ENCODE assay signal across 1 cellular context in the genomic region with DNA sequence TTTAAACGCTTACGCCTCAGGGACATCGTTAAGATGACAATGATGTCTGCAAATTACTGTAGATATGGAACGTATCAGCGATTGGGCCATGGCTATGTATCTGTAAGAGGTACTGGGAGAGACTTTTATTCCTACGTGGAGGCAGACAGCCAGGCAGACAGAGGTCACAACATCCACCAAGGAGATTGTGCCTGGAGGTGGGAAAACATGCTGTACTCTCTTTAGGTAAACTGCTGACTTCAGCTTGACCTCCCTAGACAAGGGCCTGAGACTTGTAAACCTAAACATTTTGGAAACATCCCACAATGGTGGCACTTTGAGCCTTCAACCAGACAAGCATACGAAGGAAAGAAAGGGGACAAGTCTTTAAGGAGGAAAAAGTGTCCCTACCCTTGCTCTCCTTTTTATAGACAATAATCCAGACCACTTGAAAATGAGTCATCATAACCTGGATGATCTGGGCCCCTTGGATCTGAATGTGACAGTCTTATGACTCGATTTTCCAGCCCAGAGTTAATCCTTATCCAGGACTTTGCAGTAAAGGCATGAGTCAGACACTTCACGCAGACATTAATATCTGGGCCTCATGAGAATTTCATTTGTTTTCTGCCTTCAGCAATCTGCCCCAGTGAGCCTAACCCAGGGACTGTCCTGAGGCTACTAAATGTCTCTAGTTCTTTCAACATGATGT.
TF ChIP-seq lines count a peak whose summit lies in the region.

No MANE protein-coding gene starts in this region.

TF ChIP-seq in HEK293, 187 proteins besides CTCF, POLR2A, EP300 and RAD21 (continued from another document):
- TF ChIP-seq, protein P1, sequence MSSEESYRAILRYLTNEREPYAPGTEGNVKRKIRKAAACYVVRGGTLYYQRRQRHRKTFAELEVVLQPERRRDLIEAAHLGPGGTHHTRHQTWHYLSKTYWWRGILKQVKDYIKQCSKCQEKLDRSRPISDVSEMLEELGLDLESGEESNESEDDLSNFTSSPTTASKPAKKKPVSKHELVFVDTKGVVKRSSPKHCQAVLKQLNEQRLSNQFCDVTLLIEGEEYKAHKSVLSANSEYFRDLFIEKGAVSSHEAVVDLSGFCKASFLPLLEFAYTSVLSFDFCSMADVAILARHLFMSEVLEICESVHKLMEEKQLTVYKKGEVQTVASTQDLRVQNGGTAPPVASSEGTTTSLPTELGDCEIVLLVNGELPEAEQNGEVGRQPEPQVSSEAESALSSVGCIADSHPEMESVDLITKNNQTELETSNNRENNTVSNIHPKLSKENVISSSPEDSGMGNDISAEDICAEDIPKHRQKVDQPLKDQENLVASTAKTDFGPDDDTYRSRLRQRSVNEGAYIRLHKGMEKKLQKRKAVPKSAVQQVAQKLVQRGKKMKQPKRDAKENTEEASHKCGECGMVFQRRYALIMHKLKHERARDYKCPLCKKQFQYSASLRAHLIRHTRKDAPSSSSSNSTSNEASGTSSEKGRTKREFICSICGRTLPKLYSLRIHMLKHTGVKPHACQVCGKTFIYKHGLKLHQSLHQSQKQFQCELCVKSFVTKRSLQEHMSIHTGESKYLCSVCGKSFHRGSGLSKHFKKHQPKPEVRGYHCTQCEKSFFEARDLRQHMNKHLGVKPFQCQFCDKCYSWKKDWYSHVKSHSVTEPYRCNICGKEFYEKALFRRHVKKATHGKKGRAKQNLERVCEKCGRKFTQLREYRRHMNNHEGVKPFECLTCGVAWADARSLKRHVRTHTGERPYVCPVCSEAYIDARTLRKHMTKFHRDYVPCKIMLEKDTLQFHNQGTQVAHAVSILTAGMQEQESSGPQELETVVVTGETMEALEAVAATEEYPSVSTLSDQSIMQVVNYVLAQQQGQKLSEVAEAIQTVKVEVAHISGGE (tag by site-specific recombination; conservative IDR thresholded peaks at IDR 0.05; ENCODE audit: low read depth), result no peak
- TF ChIP-seq ZNF354C (tag by site-specific recombination; IDR thresholded peaks at IDR 0.05; ENCODE audit: borderline replicate concordance, low read depth) (no peak), ZNF555 (tag by site-specific recombination; conservative IDR thresholded peaks at IDR 0.05) (no peak), ZNF23 (tag by site-specific recombination; IDR thresholded peaks at IDR 0.05; ENCODE audit: borderline replicate concordance) (no peak), ZNF610 (tag by site-specific recombination; IDR thresholded peaks at IDR 0.05; ENCODE audit: borderline replicate concordance) (no peak), ZFP69B (tag by site-specific recombination; IDR thresholded peaks at IDR 0.05) (peak; percentile 27; the same call in 1 of the 2 replicates), ZNF777 (tag by site-specific recombination; IDR thresholded peaks at IDR 0.05; ENCODE audit: borderline replicate concordance) (no peak), ZNF19 (tag by site-specific recombination; IDR thresholded peaks at IDR 0.05; ENCODE audit: low read depth) (no peak), PRDM1 (tag by site-specific recombination; IDR thresholded peaks at IDR 0.05) (peak; percentile 50; the same call in 1 of the 2 replicates)
- TF ChIP-seq, protein P2, sequence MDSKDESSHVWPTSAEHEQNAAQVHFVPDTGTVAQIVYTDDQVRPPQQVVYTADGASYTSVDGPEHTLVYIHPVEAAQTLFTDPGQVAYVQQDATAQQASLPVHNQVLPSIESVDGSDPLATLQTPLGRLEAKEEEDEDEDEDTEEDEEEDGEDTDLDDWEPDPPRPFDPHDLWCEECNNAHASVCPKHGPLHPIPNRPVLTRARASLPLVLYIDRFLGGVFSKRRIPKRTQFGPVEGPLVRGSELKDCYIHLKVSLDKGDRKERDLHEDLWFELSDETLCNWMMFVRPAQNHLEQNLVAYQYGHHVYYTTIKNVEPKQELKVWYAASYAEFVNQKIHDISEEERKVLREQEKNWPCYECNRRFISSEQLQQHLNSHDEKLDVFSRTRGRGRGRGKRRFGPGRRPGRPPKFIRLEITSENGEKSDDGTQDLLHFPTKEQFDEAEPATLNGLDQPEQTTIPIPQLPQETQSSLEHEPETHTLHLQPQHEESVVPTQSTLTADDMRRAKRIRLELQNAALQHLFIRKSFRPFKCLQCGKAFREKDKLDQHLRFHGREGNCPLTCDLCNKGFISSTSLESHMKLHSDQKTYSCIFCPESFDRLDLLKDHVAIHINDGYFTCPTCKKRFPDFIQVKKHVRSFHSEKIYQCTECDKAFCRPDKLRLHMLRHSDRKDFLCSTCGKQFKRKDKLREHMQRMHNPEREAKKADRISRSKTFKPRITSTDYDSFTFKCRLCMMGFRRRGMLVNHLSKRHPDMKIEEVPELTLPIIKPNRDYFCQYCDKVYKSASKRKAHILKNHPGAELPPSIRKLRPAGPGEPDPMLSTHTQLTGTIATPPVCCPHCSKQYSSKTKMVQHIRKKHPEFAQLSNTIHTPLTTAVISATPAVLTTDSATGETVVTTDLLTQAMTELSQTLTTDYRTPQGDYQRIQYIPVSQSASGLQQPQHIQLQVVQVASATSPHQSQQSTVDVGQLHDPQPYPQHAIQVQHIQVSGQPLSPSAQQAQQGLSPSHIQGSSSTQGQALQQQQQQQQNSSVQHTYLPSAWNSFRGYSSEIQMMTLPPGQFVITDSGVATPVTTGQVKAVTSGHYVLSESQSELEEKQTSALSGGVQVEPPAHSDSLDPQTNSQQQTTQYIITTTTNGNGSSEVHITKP (tag by site-specific recombination; IDR thresholded peaks at IDR 0.05), result peak; percentile 69
- TF ChIP-seq, protein P3, sequence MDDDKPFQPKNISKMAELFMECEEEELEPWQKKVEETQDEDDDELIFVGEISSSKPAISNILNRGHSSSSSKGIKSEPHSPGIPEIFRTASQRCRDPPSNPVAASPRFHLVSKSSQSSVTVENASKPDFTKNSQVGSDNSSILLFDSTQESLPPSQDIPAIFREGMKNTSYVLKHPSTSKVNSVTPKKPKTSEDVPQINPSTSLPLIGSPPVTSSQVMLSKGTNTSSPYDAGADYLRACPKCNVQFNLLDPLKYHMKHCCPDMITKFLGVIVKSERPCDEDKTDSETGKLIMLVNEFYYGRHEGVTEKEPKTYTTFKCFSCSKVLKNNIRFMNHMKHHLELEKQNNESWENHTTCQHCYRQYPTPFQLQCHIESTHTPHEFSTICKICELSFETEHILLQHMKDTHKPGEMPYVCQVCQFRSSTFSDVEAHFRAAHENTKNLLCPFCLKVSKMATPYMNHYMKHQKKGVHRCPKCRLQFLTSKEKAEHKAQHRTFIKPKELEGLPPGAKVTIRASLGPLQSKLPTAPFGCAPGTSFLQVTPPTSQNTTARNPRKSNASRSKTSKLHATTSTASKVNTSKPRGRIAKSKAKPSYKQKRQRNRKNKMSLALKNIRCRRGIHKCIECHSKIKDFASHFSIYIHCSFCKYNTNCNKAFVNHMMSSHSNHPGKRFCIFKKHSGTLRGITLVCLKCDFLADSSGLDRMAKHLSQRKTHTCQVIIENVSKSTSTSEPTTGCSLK (tag by site-specific recombination; IDR thresholded peaks at IDR 0.05), result no peak
- TF ChIP-seq, protein P4, sequence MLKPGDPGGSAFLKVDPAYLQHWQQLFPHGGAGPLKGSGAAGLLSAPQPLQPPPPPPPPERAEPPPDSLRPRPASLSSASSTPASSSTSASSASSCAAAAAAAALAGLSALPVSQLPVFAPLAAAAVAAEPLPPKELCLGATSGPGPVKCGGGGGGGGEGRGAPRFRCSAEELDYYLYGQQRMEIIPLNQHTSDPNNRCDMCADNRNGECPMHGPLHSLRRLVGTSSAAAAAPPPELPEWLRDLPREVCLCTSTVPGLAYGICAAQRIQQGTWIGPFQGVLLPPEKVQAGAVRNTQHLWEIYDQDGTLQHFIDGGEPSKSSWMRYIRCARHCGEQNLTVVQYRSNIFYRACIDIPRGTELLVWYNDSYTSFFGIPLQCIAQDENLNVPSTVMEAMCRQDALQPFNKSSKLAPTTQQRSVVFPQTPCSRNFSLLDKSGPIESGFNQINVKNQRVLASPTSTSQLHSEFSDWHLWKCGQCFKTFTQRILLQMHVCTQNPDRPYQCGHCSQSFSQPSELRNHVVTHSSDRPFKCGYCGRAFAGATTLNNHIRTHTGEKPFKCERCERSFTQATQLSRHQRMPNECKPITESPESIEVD (tag by site-specific recombination; IDR thresholded peaks at IDR 0.05), result peak; percentile 70
- TF ChIP-seq, protein P5, sequence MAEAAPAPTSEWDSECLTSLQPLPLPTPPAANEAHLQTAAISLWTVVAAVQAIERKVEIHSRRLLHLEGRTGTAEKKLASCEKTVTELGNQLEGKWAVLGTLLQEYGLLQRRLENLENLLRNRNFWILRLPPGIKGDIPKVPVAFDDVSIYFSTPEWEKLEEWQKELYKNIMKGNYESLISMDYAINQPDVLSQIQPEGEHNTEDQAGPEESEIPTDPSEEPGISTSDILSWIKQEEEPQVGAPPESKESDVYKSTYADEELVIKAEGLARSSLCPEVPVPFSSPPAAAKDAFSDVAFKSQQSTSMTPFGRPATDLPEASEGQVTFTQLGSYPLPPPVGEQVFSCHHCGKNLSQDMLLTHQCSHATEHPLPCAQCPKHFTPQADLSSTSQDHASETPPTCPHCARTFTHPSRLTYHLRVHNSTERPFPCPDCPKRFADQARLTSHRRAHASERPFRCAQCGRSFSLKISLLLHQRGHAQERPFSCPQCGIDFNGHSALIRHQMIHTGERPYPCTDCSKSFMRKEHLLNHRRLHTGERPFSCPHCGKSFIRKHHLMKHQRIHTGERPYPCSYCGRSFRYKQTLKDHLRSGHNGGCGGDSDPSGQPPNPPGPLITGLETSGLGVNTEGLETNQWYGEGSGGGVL (tag by site-specific recombination; IDR thresholded peaks at IDR 0.05), result no peak
- TF ChIP-seq, protein P6, sequence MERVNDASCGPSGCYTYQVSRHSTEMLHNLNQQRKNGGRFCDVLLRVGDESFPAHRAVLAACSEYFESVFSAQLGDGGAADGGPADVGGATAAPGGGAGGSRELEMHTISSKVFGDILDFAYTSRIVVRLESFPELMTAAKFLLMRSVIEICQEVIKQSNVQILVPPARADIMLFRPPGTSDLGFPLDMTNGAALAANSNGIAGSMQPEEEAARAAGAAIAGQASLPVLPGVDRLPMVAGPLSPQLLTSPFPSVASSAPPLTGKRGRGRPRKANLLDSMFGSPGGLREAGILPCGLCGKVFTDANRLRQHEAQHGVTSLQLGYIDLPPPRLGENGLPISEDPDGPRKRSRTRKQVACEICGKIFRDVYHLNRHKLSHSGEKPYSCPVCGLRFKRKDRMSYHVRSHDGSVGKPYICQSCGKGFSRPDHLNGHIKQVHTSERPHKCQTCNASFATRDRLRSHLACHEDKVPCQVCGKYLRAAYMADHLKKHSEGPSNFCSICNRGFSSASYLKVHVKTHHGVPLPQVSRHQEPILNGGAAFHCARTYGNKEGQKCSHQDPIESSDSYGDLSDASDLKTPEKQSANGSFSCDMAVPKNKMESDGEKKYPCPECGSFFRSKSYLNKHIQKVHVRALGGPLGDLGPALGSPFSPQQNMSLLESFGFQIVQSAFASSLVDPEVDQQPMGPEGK (tag by site-specific recombination; IDR thresholded peaks at IDR 0.05), result peak; percentile 39; the same call in 1 of the 2 replicates
- TF ChIP-seq, protein P7, sequence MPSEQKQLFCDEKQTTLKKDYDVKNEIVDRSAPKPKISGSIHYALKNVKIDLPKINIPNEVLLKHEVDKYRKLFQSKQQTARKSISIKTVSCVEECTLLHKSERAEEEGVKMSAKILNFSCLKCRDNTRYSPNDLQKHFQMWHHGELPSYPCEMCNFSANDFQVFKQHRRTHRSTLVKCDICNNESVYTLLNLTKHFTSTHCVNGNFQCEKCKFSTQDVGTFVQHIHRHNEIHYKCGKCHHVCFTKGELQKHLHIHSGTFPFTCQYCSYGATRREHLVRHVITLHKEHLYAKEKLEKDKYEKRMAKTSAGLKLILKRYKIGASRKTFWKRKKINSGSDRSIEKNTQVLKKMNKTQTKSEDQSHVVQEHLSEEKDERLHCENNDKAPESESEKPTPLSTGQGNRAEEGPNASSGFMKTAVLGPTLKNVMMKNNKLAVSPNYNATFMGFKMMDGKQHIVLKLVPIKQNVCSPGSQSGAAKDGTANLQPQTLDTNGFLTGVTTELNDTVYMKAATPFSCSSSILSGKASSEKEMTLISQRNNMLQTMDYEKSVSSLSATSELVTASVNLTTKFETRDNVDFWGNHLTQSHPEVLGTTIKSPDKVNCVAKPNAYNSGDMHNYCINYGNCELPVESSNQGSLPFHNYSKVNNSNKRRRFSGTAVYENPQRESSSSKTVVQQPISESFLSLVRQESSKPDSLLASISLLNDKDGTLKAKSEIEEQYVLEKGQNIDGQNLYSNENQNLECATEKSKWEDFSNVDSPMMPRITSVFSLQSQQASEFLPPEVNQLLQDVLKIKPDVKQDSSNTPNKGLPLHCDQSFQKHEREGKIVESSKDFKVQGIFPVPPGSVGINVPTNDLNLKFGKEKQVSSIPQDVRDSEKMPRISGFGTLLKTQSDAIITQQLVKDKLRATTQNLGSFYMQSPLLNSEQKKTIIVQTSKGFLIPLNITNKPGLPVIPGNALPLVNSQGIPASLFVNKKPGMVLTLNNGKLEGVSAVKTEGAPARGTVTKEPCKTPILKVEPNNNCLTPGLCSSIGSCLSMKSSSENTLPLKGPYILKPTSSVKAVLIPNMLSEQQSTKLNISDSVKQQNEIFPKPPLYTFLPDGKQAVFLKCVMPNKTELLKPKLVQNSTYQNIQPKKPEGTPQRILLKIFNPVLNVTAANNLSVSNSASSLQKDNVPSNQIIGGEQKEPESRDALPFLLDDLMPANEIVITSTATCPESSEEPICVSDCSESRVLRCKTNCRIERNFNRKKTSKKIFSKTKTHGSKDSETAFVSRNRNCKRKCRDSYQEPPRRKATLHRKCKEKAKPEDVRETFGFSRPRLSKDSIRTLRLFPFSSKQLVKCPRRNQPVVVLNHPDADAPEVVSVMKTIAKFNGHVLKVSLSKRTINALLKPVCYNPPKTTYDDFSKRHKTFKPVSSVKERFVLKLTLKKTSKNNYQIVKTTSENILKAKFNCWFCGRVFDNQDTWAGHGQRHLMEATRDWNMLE (tag by site-specific recombination; conservative IDR thresholded peaks at IDR 0.05; ENCODE audit: low read depth), result 0 out of 2 replicates have a peak, but pooled peaks have one; percentile 22
